In genomic region chr3:134430950-134431445, GRCh38 we compare ENCODE assay signal across 19 cellular contexts. TPM values are rescaled to one million over a fixed set of nuclear protein-coding genes. Genes with fewer than 3 reads are reported as not detected.
DNase-seq lines count a peak whose midpoint lies in the region; ATAC-seq, FAIRE-seq and TF ChIP-seq lines count a peak whose summit lies in the region.
"Had no signal": no experiment of that assay in that cellular context is flagged by ENCODE, and none has a peak within 500 bp of the region (broad histone marks: within the 10 kb centered on the region; RNA-seq: fewer than 3 reads in every experiment).

No MANE protein-coding gene starts in this region.

- H3K27ac ChIP-seq in left ventricle myocardium inferior (replicated peaks), result no peak overlapping the region
- H3K27ac ChIP-seq: coronary artery, esophagus squamous epithelium, hepatocyte, left lung had no signal

- intact Hi-C loops in left ventricle myocardium inferior (cut with micrococcal nuclease), result no loop called here

- peak; percentile 67 for DNase-seq in A172 (ENCODE audit: low spot score)
- DNase-seq in HTR-8/SVneo (ENCODE audit: insufficient read length, low spot score), result peak; percentile 48
- DNase-seq in NCI-H748 treated with DMSO at 0.1 percent for 48 hours (lab: John Stamatoyannopoulos, UW), result peak; percentile 34
- no peak for DNase-seq in NCI-H1436 treated with DMSO at 0.1 percent for 48 hours (lab: John Stamatoyannopoulos, UW)
- DNase-seq in left ventricle myocardium inferior, result no peak
- no peak for DNase-seq in activated CD8-positive, alpha-beta memory T cell treated with anti-CD3 and anti-CD28 coated beads for 24 hours
- DNase-seq: activated T-cell treated with anti-CD3 and anti-CD28 coated beads, Interleukin-2, amount 50 U/mL, for 24 hours; amniotic stem cell; esophagus squamous epithelium; left lung; naive thymus-derived CD4-positive, alpha-beta T cell; NCI-H187 treated with DMSO at 0.1 percent for 48 hours; T-helper 17 cell had no signal

- no peak for TF ChIP-seq CTCF in left ventricle myocardium inferior (IDR thresholded peaks at IDR 0.05; ENCODE audit: borderline replicate concordance)

- ATAC-seq in GM18867 (IDR thresholded peaks at IDR 0.05; ENCODE audit: unreplicated experiment) (peak; percentile 81), GM19328 (IDR thresholded peaks at IDR 0.05; ENCODE audit: unreplicated experiment) (no peak)
- ATAC-seq: left lung; naive thymus-derived CD4-positive, alpha-beta T cell; Panc1; T-helper 17 cell had no signal

- no peaks in the 10 kb centered on the region for H3K27me3 ChIP-seq in left ventricle myocardium inferior (ENCODE audit: low read depth)
- H3K27me3 ChIP-seq: esophagus squamous epithelium, hepatocyte, left lung had no signal

- H3K4me3 ChIP-seq in left ventricle myocardium inferior, result no peak overlapping the region
- H3K4me3 ChIP-seq: coronary artery, esophagus squamous epithelium, hepatocyte, left lung had no signal

- no peaks in the 10 kb centered on the region for H3K4me1 ChIP-seq in left ventricle myocardium inferior
- H3K4me1 ChIP-seq: left lung had no signal

- peak; percentile 54 for FAIRE-seq in HTR-8/SVneo (lab: Jason Lieb, UNC)
- FAIRE-seq: GM12891 had no signal

- H3K9me3 ChIP-seq in left ventricle myocardium inferior (replicated peaks), result no peaks in the 10 kb centered on the region
- H3K9me3 ChIP-seq: esophagus squamous epithelium, left lung had no signal

- H3K36me3 ChIP-seq in left ventricle myocardium inferior, result no peaks in the 10 kb centered on the region
- H3K36me3 ChIP-seq: esophagus squamous epithelium, left lung had no signal

RNA-seq across cellular contexts. Expression of gene ANAPC13, which starts 54.8 kb away (rescaled TPM):
- total RNA-seq in A172 (2014; rRNA removed; shearing (Covaris generic)), result 123 and 171 TPM in 2 replicates
- total RNA-seq in left ventricle myocardium inferior, result 76.4 TPM

RNA-seq across cellular contexts. Expression of gene CEP63, which starts 54.9 kb away (rescaled TPM):
- 26.2 and 27.8 TPM in 2 replicates for total RNA-seq in A172 (2014; rRNA removed; shearing (Covaris generic))
- total RNA-seq in left ventricle myocardium inferior, result 34.7 TPM

RNA-seq across cellular contexts. Expression of gene AMOTL2, which starts 56.8 kb away (rescaled TPM):
- total RNA-seq in A172 (2014; rRNA removed; shearing (Covaris generic)), result 168 and 182 TPM in 2 replicates
- 44.4 TPM for total RNA-seq in left ventricle myocardium inferior
- total RNA-seq: naive thymus-derived CD4-positive, alpha-beta T cell; T-helper 17 cell had no signal

Comparison
In these comparisons a context has a peak if more than half of its experiments do, and no peak if none do; other contexts are left out.
1. DNase-seq: peak in A172 (single experiment), HTR-8/SVneo (single experiment) and NCI-H748 treated with DMSO at 0.1 percent for 48 hours (single experiment); none in NCI-H1436 treated with DMSO at 0.1 percent for 48 hours (single experiment), left ventricle myocardium inferior (single experiment) and activated CD8-positive, alpha-beta memory T cell treated with anti-CD3 and anti-CD28 coated beads for 24 hours (single experiment).